Comparison of ENCODE assay signal across 24 cellular contexts in the genomic region with DNA sequence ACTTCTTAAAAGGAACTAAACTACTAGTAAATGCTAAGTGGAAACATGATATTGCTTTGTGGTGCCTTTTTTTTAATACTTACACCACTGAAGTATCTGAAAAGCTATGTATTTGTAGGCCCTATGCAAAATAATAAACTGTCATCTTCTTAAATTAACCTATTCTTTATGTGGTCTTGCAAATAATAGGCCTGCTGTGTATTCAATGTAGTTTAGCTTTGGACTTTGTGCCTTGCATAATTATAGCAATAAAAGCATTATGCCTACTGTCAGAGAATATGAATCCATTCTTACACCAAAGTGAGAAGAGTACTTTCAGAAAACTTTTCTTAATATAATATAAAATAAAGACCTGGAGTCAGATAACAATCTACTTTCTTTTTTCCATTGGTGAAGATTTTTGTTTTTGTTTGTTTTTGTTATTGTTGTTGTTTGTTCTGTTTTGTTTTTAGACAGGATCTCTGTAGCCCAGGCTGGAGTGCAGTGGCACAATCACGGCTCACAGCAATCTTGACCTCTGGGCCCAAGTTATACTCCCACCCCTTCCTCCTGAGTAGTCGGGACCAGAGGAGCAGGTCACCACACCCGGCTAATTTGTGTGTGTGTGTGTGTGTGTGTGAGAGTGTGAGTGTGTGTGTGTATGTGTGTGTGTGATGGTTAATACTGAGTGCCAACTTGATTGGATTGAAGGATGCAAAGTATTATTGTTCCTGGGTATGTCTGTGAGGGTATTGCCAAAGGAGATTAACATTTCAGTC.
DNase-seq lines count a peak whose midpoint lies in the region; ATAC-seq, FAIRE-seq and TF ChIP-seq lines count a peak whose summit lies in the region.
"Had no signal": no experiment of that assay in that cellular context is flagged by ENCODE, and none has a peak within 500 bp of the region (broad histone marks: within the 10 kb centered on the region; RNA-seq: fewer than 3 reads in every experiment).

No MANE protein-coding gene starts in this region.

- no peak overlapping the region for H3K14ac ChIP-seq in H1 (ENCODE audit: insufficient read length)

- no peak overlapping the region for H3K18ac ChIP-seq in H1 (ENCODE audit: extremely low read depth, low read length)

- TF ChIP-seq EP300 in H1 (IDR thresholded peaks at IDR 0.05; ENCODE audit: borderline replicate concordance in 1 of 2, low read depth in 2 of 2, low read length in 2 of 2), result no peak

- H3K23ac ChIP-seq in H1 (ENCODE audit: insufficient read length), result no peak overlapping the region

- no peak overlapping the region for H4K5ac ChIP-seq in H1 (ENCODE audit: insufficient read length, low read depth, low read length)

- H3K36me3 Mint-ChIP-seq in GM23338 (ENCODE audit: low read depth), result no peaks in the 10 kb centered on the region
- H3K36me3 Mint-ChIP-seq: CD4-positive, CD25-positive, alpha-beta regulatory T cell had no signal

- no peaks in the 10 kb centered on the region for H3K9me3 Mint-ChIP-seq in GM23338
- H3K9me3 Mint-ChIP-seq: HFFc6; T-helper 1 cell treated with Interleukin-12 subunit alpha and Interleukin-12 subunit beta and Interleukin-4 antibody, amounts not matched to agents 30 μg/mL and 1 μg/mL, for 36 hours had no signal

- H4K91ac ChIP-seq in H1 (replicated peaks; ENCODE audit: insufficient read length, low read length), result no peak overlapping the region

- H3K27me3 Mint-ChIP-seq in GM23338 (ENCODE audit: insufficient read depth, low read depth, poor library complexity), result no peaks in the 10 kb centered on the region
- H3K27me3 Mint-ChIP-seq: CD4-positive, CD25-positive, alpha-beta regulatory T cell had no signal

- H2BK15ac ChIP-seq in H1 (ENCODE audit: low read length), result no peak overlapping the region

- no peak for FAIRE-seq in H1 (lab: Jason Lieb, UNC)

- no peak for TF ChIP-seq RAD21 in H1 (IDR thresholded peaks at IDR 0.05 in 1 of 2, conservative IDR thresholded peaks at IDR 0.05 in 1 of 2; ENCODE audit: low read depth in 2 of 2, low read length in 2 of 2)

- WGBS in H1 (ENCODE audit: extremely low coverage in 1 of 2, insufficient coverage in 1 of 2, insufficient read length in 1 of 2, insufficient replicate concordance in 2 of 2, low coverage in 1 of 2, low lambda C conversion rate in 2 of 2, missing lambda C conversion rate in 1 of 2), 2 experiments, result 87% methylated on average over 3 of the region's 3 CpGs; no CpG with 5 or more reads in 1 of the 2 experiments
- WGBS in spleen, 5 donors, result 64 to 81% (median 72%) methylated on average over 3 of the region's 3 CpGs

- no peaks in the 10 kb centered on the region for H3K9me2 ChIP-seq in GM23338 (ENCODE audit: insufficient read depth)

- no peak overlapping the region for H3K9ac ChIP-seq in H1 (replicated peaks in 1 of 4; ENCODE audit: extremely low read depth in 1 of 4, low read depth in 3 of 4, low read length in 3 of 4)

- no peak overlapping the region for H3K4me3 Mint-ChIP-seq in GM23338
- H3K4me3 Mint-ChIP-seq: CD4-positive, CD25-positive, alpha-beta regulatory T cell; HFFc6; T-helper 1 cell treated with Interleukin-12 subunit alpha and Interleukin-12 subunit beta and Interleukin-4 antibody, amounts not matched to agents 30 μg/mL and 1 μg/mL, for 36 hours had no signal

- H3K9me3 ChIP-seq in H1 (ENCODE audit: insufficient read depth in 2 of 2, low read depth in 1 of 2, low read length in 1 of 2), result no peaks in the 10 kb centered on the region
- no peaks in the 10 kb centered on the region for H3K9me3 ChIP-seq in spleen
- H3K9me3 ChIP-seq: A549, BE2C, SJCRH30 had no signal

- ATAC-seq in GM23338 (no peak; the same call in 2 of the 3 replicates), HG03378 (IDR thresholded peaks at IDR 0.05; ENCODE audit: unreplicated experiment) (no peak)
- ATAC-seq: A549, Panc1 had no signal

- H3K36me3 ChIP-seq in GM23338 (ENCODE audit: insufficient read depth) (no peaks in the 10 kb centered on the region), H1 (ENCODE audit: control insufficient read depth in 2 of 4, insufficient read depth in 4 of 4, low read length in 3 of 4) (no peaks in the 10 kb centered on the region), spleen (no peaks in the 10 kb centered on the region)
- H3K36me3 ChIP-seq: BE2C, SJCRH30 had no signal

- TF ChIP-seq CTCF in GM23338 (conservative IDR thresholded peaks at IDR 0.05; ENCODE audit: low read depth in 2 of 2), result no peak
- TF ChIP-seq CTCF in H1 (IDR thresholded peaks at IDR 0.05; ENCODE audit: control extremely low read depth in 1 of 3, insufficient read depth in 1 of 3, low read depth in 1 of 3, low read length in 3 of 3), result no peak
- no peak for TF ChIP-seq CTCF in spleen (IDR thresholded peaks at IDR 0.05 in 8 of 11, conservative IDR thresholded peaks at IDR 0.05 in 3 of 11)

- no peaks in the 10 kb centered on the region for H3K79me2 ChIP-seq in GM23338 (replicated peaks; ENCODE audit: insufficient read depth)
- H3K79me2 ChIP-seq in H1 (ENCODE audit: control insufficient read depth in 1 of 2, insufficient read depth in 2 of 2, low read length in 2 of 2), result no peaks in the 10 kb centered on the region

- intact Hi-C loops in spleen (cut with DNase I; ENCODE audit: low total_unique reads), result no loop called here

- no peak overlapping the region for H2AK5ac ChIP-seq in H1 (ENCODE audit: low read depth, low read length)

- H3K27ac Mint-ChIP-seq in GM23338, result peak overlapping the region; percentile 35; the same call in 1 of the 2 replicates
- H3K27ac Mint-ChIP-seq: CD4-positive, CD25-positive, alpha-beta regulatory T cell; HFFc6; T-helper 1 cell treated with Interleukin-12 subunit alpha and Interleukin-12 subunit beta and Interleukin-4 antibody, amounts not matched to agents 30 μg/mL and 1 μg/mL, for 36 hours had no signal

- no peak overlapping the region for H3K27ac ChIP-seq in GM23338 (ENCODE audit: low read depth)
- H3K27ac ChIP-seq in H1 (ENCODE audit: low read depth, low read length), result no peak overlapping the region
- no peak overlapping the region for H3K27ac ChIP-seq in spleen
- H3K27ac ChIP-seq: A549, SJCRH30 had no signal

- H2AFZ ChIP-seq in GM23338, result no peak overlapping the region
- H2AFZ ChIP-seq in H1 (ENCODE audit: low read length), result peak overlapping the region; percentile 50; the same call in 1 of the 2 replicates

- TF ChIP-seq POLR2A in H1 (IDR thresholded peaks at IDR 0.05; ENCODE audit: control extremely low read depth in 1 of 2, low read depth in 2 of 2, low read length in 2 of 2) (no peak), spleen (IDR thresholded peaks at IDR 0.05) (no peak)

- CTCF ChIA-PET in H1 (lab: Charles Lee; ENCODE audit: partially characterized antibody), result no interaction called here

- H3K56ac ChIP-seq in H1 (replicated peaks; ENCODE audit: insufficient read length, low read depth, low read length), result no peak overlapping the region

- H3K4me3 ChIP-seq in GM23338, result no peak overlapping the region
- no peak overlapping the region for H3K4me3 ChIP-seq in H1 (ENCODE audit: extremely low read depth in 1 of 4, insufficient read depth in 2 of 4, low read depth in 3 of 4, low read length in 4 of 4)
- H3K4me3 ChIP-seq in spleen, result no peak overlapping the region
- H3K4me3 ChIP-seq: A549, SJCRH30 had no signal

- H3K79me1 ChIP-seq in H1 (ENCODE audit: low read depth, low read length), result no peaks in the 10 kb centered on the region

- H2BK120ac ChIP-seq in H1 (replicated peaks; ENCODE audit: low read depth, low read length), result no peak overlapping the region

- H4K20me1 ChIP-seq in GM23338 (replicated peaks; ENCODE audit: insufficient read depth) (no peaks in the 10 kb centered on the region), H1 (replicated peaks in 1 of 2; ENCODE audit: control insufficient read depth in 1 of 2, insufficient read depth in 2 of 2, low read length in 2 of 2) (no peaks in the 10 kb centered on the region)

- DNase-seq in GM23338 (ENCODE audit: low spot score) (no peak), NCI-H146 treated with DMSO at 0.1 percent for 48 hours (lab: John Stamatoyannopoulos, UW; ENCODE audit: unreplicated experiment) (peak; percentile 19), NCI-H69 (lab: John Stamatoyannopoulos, UW) (peak; percentile 83), H1 (ENCODE audit: low read depth in 1 of 2, low spot score in 2 of 2) (no peak), NCI-H2171 (lab: John Stamatoyannopoulos, UW) (no peak), spleen (no peak)
- DNase-seq in activated T-cell treated with anti-CD3 and anti-CD28 coated beads, Interleukin-2, amount 50 U/mL, for 1 hour, result no peak
- DNase-seq: BE2C; CD4-positive, CD25-positive, alpha-beta regulatory T cell; DMS79; H7; HFFc6; KBM-7; MM.1S; NCI-H1092; NCI-H1694; NCI-H2081 treated with DMSO at 0.1 percent for 48 hours; NCI-H446; NCI-H774; SJCRH30 had no signal

- H3K27me3 ChIP-seq in GM23338 (ENCODE audit: insufficient read depth) (no peaks in the 10 kb centered on the region), H1 (replicated peaks in 1 of 4; ENCODE audit: control insufficient read depth in 3 of 4, extremely low read depth in 1 of 4, insufficient read depth in 3 of 4, low read length in 3 of 4) (no peaks in the 10 kb centered on the region), spleen (replicated peaks in 1 of 7) (no peaks in the 10 kb centered on the region)
- H3K27me3 ChIP-seq: BE2C, SJCRH30 had no signal

- H2BK20ac ChIP-seq in H1 (ENCODE audit: low read length), result no peak overlapping the region

- POLR2A ChIA-PET in H1 (lab: Charles Lee; ENCODE audit: partially characterized antibody), result interaction anchor here (1.3 kb wide), 1 partner anchor 9 kb away, joined by 3 read pairs; no protein-coding TSS in a partner anchor

- H2BK12ac ChIP-seq in H1 (ENCODE audit: low read depth, low read length), result peak overlapping the region; percentile 56

- no peak overlapping the region for H4K8ac ChIP-seq in H1 (ENCODE audit: extremely low read depth, insufficient read depth, low read length)

- H3K4me1 Mint-ChIP-seq in GM23338, result peaks cover 42% of the 10 kb centered on the region
- H3K4me1 Mint-ChIP-seq: CD4-positive, CD25-positive, alpha-beta regulatory T cell had no signal

- no peak overlapping the region for H3K4me2 ChIP-seq in GM23338
- no peak overlapping the region for H3K4me2 ChIP-seq in H1 (ENCODE audit: insufficient read depth in 1 of 2, low read depth in 2 of 2, low read length in 2 of 2)
- H3K4me2 ChIP-seq: A549 had no signal

- H3F3A ChIP-seq in GM23338 (replicated peaks; ENCODE audit: low read depth), result no peaks in the 10 kb centered on the region

- no peaks in the 10 kb centered on the region; the same call in 1 of the 2 replicates for H3K23me2 ChIP-seq in H1 (ENCODE audit: low read depth, low read length)

- H2BK5ac ChIP-seq in H1 (ENCODE audit: low read depth, low read length), result no peak overlapping the region

- H3K4me1 ChIP-seq in GM23338 (ENCODE audit: insufficient read depth) (peaks cover 32% of the 10 kb centered on the region), H1 (replicated peaks in 1 of 4; ENCODE audit: control insufficient read depth in 3 of 4, insufficient read depth in 4 of 4, low read length in 3 of 4) (peaks cover 0 to 4% (median 0%) of the 10 kb centered on the region in 4 experiments; a peak in 2 of 7 replicates), spleen (no peaks in the 10 kb centered on the region)
- H3K4me1 ChIP-seq: A549, BE2C, SJCRH30 had no signal

- no peak overlapping the region for H3K4ac ChIP-seq in H1 (replicated peaks; ENCODE audit: insufficient read length, low read depth, low read length)

TF ChIP-seq in GM23338, 12 proteins besides CTCF, POLR2A, EP300 and RAD21 (continues in another document):
- no peak for TF ChIP-seq NANOG (IDR thresholded peaks at IDR 0.05; ENCODE audit: borderline replicate concordance)

TF ChIP-seq in H1, 55 proteins besides CTCF, POLR2A, EP300 and RAD21 (continues in another document):
- no peak for TF ChIP-seq TAF1 (IDR thresholded peaks at IDR 0.05; ENCODE audit: low read depth, low read length)

Comparison
In these comparisons a context has a peak if more than half of its experiments do, and no peak if none do; other contexts are left out.
1. DNase-seq: peak in NCI-H146 treated with DMSO at 0.1 percent for 48 hours (single experiment) and NCI-H69 (single experiment); none in GM23338 (single experiment), H1 (0 of 2), NCI-H2171 (single experiment), activated T-cell treated with anti-CD3 and anti-CD28 coated beads, Interleukin-2, amount 50 U/mL, for 1 hour (single experiment) and spleen (single experiment).